1 cellular context compared by ENCODE assay signal in the genomic region with DNA sequence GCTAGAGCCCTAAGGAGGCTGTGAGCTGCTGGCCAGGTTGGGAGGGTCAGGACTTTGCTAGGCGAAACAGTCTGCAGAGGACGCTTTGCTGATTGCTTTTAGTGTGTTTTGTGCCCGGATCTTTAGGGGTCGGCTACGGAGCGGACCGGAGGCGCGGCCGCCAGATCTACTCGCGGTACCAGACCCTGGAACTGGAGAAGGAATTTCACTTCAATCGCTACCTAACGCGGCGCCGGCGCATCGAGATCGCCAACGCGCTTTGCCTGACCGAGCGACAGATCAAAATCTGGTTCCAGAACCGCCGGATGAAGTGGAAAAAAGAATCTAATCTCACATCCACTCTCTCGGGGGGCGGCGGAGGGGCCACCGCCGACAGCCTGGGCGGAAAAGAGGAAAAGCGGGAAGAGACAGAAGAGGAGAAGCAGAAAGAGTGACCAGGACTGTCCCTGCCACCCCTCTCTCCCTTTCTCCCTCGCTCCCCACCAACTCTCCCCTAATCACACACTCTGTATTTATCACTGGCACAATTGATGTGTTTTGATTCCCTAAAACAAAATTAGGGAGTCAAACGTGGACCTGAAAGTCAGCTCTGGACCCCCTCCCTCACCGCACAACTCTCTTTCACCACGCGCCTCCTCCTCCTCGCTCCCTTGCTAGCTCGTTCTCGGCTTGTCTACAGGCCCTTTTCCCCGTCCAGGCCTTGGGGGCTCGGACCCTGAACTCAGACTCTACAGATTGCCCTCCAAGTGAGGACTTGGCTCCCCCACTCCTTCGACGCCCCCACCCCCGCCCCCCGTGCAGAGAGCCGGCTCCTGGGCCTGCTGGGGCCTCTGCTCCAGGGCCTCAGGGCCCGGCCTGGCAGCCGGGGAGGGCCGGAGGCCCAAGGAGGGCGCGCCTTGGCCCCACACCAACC.
TF ChIP-seq lines count a peak whose summit lies in the region.

No MANE protein-coding gene starts in this region.

TF ChIP-seq in HEK293, 187 proteins besides CTCF, POLR2A, EP300 and RAD21:
- TF ChIP-seq IKZF3 (tag by site-specific recombination; IDR thresholded peaks at IDR 0.05) (0 out of 2 replicates have a peak, but pooled peaks have one; percentile 17), ZNF175 (tag by site-specific recombination; IDR thresholded peaks at IDR 0.05) (no peak), TRIM28 (IDR thresholded peaks at IDR 0.05; ENCODE audit: borderline replicate concordance, low read length) (no peak), ZNF221 (tag by site-specific recombination; IDR thresholded peaks at IDR 0.05; ENCODE audit: borderline replicate concordance) (no peak), ZNF10 (tag by site-specific recombination; IDR thresholded peaks at IDR 0.05) (peak; percentile 87), ZNF366 (tag by site-specific recombination; conservative IDR thresholded peaks at IDR 0.05) (peak; percentile 55), PRDM1 (tag by site-specific recombination; IDR thresholded peaks at IDR 0.05) (peak; percentile 94), SETDB1 (IDR thresholded peaks at IDR 0.05; ENCODE audit: insufficient read length, low read length) (no peak), ZNF600 (tag by site-specific recombination; IDR thresholded peaks at IDR 0.05) (peak; percentile 77), WT1 (tag by site-specific recombination; IDR thresholded peaks at IDR 0.05) (no peak)
- TF ChIP-seq, protein P1, sequence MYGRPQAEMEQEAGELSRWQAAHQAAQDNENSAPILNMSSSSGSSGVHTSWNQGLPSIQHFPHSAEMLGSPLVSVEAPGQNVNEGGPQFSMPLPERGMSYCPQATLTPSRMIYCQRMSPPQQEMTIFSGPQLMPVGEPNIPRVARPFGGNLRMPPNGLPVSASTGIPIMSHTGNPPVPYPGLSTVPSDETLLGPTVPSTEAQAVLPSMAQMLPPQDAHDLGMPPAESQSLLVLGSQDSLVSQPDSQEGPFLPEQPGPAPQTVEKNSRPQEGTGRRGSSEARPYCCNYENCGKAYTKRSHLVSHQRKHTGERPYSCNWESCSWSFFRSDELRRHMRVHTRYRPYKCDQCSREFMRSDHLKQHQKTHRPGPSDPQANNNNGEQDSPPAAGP (tag by site-specific recombination; IDR thresholded peaks at IDR 0.05): no peak
